In the genomic region with DNA sequence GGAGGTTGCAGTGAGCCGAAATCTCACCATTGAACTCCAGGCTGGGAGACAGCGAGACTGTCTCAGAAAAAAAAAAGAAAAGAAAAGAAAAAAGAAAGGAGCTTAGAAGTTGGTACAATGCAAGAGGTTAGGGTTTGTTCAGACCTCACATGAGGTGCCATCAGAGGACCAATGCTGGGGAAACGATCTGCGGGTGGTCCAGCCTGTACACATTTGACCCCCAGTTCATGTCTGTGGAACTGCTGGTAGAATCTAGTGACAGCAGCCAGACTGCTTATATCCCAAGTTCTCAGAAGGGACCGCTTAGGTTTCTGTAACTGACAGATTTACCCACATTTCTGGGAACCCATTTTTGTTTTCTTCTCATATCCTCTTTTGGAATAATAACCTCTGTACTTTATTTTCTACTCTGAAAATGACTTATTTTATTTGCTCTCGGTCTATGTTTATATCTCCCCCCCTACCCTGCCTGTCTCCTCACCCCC, we compare ENCODE assay signal across 10 cellular contexts. TPM values are rescaled to one million over a fixed set of nuclear protein-coding genes. Genes with fewer than 3 reads are reported as not detected.
DNase-seq lines count a peak whose midpoint lies in the region; ATAC-seq and TF ChIP-seq lines count a peak whose summit lies in the region.
"Had no signal": no experiment of that assay in that cellular context is flagged by ENCODE, and none has a peak within 500 bp of the region (broad histone marks: within the 10 kb centered on the region; RNA-seq: fewer than 3 reads in every experiment).

No MANE protein-coding gene starts in this region.

- H3K4me3 Mint-ChIP-seq in T-helper 2 cell treated with Interferon-gamma antibody and Interleukin-4, amounts not matched to agents 5 μg/mL and 100 μg/mL, for 36 hours = peak overlapping the region; percentile 96
- H3K4me3 Mint-ChIP-seq in activated CD8-positive, alpha-beta T cell treated with anti-CD3 and anti-CD28 coated beads, Interleukin-2, amount 10 ng/mL, durations not matched to agents 7 days and 5 days = peak overlapping the region; percentile 93
- H3K4me3 Mint-ChIP-seq in glutamatergic neuron (ENCODE audit: unreplicated experiment) = peak overlapping the region; percentile 97

- no peaks in the 10 kb centered on the region for H3K9me3 Mint-ChIP-seq in T-helper 2 cell treated with Interferon-gamma antibody and Interleukin-4, amounts not matched to agents 5 μg/mL and 100 μg/mL, for 36 hours
- no peaks in the 10 kb centered on the region for H3K9me3 Mint-ChIP-seq in activated CD8-positive, alpha-beta T cell treated with anti-CD3 and anti-CD28 coated beads, Interleukin-2, amount 10 ng/mL, durations not matched to agents 7 days and 5 days (ENCODE audit: insufficient read depth)
- H3K9me3 Mint-ChIP-seq in glutamatergic neuron (ENCODE audit: unreplicated experiment) = peaks cover 12% of the 10 kb centered on the region

- H3K4me3 ChIP-seq in subcutaneous abdominal adipose tissue (ENCODE audit: low read depth in 1 of 5, low read length in 5 of 5) = peak overlapping the region; percentile 68 to 94 (median 85)
- H3K4me3 ChIP-seq: mucosa of descending colon had no signal

- CTCF ChIA-PET in activated CD8-positive, alpha-beta T cell treated with anti-CD3 and anti-CD28 coated beads, Interleukin-2, amount 10 ng/mL, durations not matched to agents 7 days and 5 days (lab: Charles Lee) = interaction anchor here (0.7 to 15.7 kb wide), 7 partner anchors 9 to 234 kb away, joined by 3 to 686 read pairs (median 4); partner anchors contain the start of genes DHX16, MDC1 and TUBB

- no peak for DNase-seq in T-helper 2 cell treated with Interferon-gamma antibody and Interleukin-4, amounts not matched to agents 5 μg/mL and 100 μg/mL, for 36 hours (ENCODE audit: low spot score)
- DNase-seq in T-helper 2 cell = no peak
- DNase-seq in activated CD8-positive, alpha-beta T cell treated with anti-CD3 and anti-CD28 coated beads, Interleukin-2, amount 10 ng/mL, durations not matched to agents 7 days and 5 days = peak; percentile 51
- DNase-seq in glutamatergic neuron = no peak
- DNase-seq in amygdala (lab: John Stamatoyannopoulos, UW) = no peak
- DNase-seq in KG1 (lab: John Stamatoyannopoulos, UW) = no peak
- no peak for DNase-seq in NK-92 (lab: John Stamatoyannopoulos, UW; ENCODE audit: unreplicated experiment)

- peak overlapping the region; percentile 68 to 93 (median 81) for H3K9ac ChIP-seq in subcutaneous abdominal adipose tissue (ENCODE audit: low read length in 5 of 5)

- H3K9me3 ChIP-seq in subcutaneous abdominal adipose tissue (ENCODE audit: control insufficient read depth in 5 of 5, low read length in 5 of 5) = no peaks in the 10 kb centered on the region
- H3K9me3 ChIP-seq: mucosa of descending colon had no signal

- peak overlapping the region; percentile 88 for H3K27ac Mint-ChIP-seq in T-helper 2 cell treated with Interferon-gamma antibody and Interleukin-4, amounts not matched to agents 5 μg/mL and 100 μg/mL, for 36 hours
- H3K27ac Mint-ChIP-seq in activated CD8-positive, alpha-beta T cell treated with anti-CD3 and anti-CD28 coated beads, Interleukin-2, amount 10 ng/mL, durations not matched to agents 7 days and 5 days = peak overlapping the region; percentile 98
- H3K27ac Mint-ChIP-seq in glutamatergic neuron (ENCODE audit: unreplicated experiment) = peak overlapping the region; percentile 62

- no peaks in the 10 kb centered on the region for H3K27me3 Mint-ChIP-seq in T-helper 2 cell treated with Interferon-gamma antibody and Interleukin-4, amounts not matched to agents 5 μg/mL and 100 μg/mL, for 36 hours (ENCODE audit: low read depth)
- H3K27me3 Mint-ChIP-seq in activated CD8-positive, alpha-beta T cell treated with anti-CD3 and anti-CD28 coated beads, Interleukin-2, amount 10 ng/mL, durations not matched to agents 7 days and 5 days (ENCODE audit: low read depth) = no peaks in the 10 kb centered on the region
- peaks cover 24% of the 10 kb centered on the region for H3K27me3 Mint-ChIP-seq in glutamatergic neuron (ENCODE audit: unreplicated experiment)

- H3K27me3 ChIP-seq in subcutaneous abdominal adipose tissue (ENCODE audit: control insufficient read depth in 5 of 5, insufficient read depth in 4 of 5, low read length in 5 of 5) = peaks cover 0 to 5% (median 0%) of the 10 kb centered on the region in 5 donors

- peaks cover 17 to 76% (median 71%) of the 10 kb centered on the region in 5 donors for H3K4me1 ChIP-seq in subcutaneous abdominal adipose tissue (ENCODE audit: control insufficient read depth in 5 of 5, insufficient read depth in 5 of 5, low read length in 5 of 5)

- H3K36me3 Mint-ChIP-seq in T-helper 2 cell treated with Interferon-gamma antibody and Interleukin-4, amounts not matched to agents 5 μg/mL and 100 μg/mL, for 36 hours (ENCODE audit: low read depth) = peaks cover 81% of the 10 kb centered on the region
- peaks cover 93% of the 10 kb centered on the region for H3K36me3 Mint-ChIP-seq in activated CD8-positive, alpha-beta T cell treated with anti-CD3 and anti-CD28 coated beads, Interleukin-2, amount 10 ng/mL, durations not matched to agents 7 days and 5 days (ENCODE audit: low read depth)
- peaks cover 5% of the 10 kb centered on the region for H3K36me3 Mint-ChIP-seq in glutamatergic neuron (ENCODE audit: unreplicated experiment)

- no peak for TF ChIP-seq CTCF in glutamatergic neuron (IDR thresholded peaks at IDR 0.05; ENCODE audit: partially characterized antibody, unreplicated experiment)

- peak overlapping the region; percentile 100 for H3K27ac ChIP-seq in subcutaneous abdominal adipose tissue (ENCODE audit: low read depth, low read length)
- H3K27ac ChIP-seq: VCaP had no signal

- POLR2A ChIA-PET in activated CD8-positive, alpha-beta T cell treated with anti-CD3 and anti-CD28 coated beads, Interleukin-2, amount 10 ng/mL, durations not matched to agents 7 days and 5 days (lab: Charles Lee) = interaction anchor here (0.7 to 8.3 kb wide), 12 partner anchors 10 to 88 kb away, joined by 3 to 343 read pairs (median 8); partner anchors contain the start of genes DHX16, MDC1, MRPS18B and PPP1R10

- peaks cover 3 to 36% (median 26%) of the 10 kb centered on the region in 5 donors for H3K36me3 ChIP-seq in subcutaneous abdominal adipose tissue (ENCODE audit: control insufficient read depth in 5 of 5, insufficient read depth in 5 of 5, low read length in 5 of 5)

- H3K4me1 Mint-ChIP-seq in T-helper 2 cell treated with Interferon-gamma antibody and Interleukin-4, amounts not matched to agents 5 μg/mL and 100 μg/mL, for 36 hours (ENCODE audit: low read depth) = peaks cover 28% of the 10 kb centered on the region
- peaks cover 22% of the 10 kb centered on the region for H3K4me1 Mint-ChIP-seq in activated CD8-positive, alpha-beta T cell treated with anti-CD3 and anti-CD28 coated beads, Interleukin-2, amount 10 ng/mL, durations not matched to agents 7 days and 5 days (ENCODE audit: low read depth)
- peaks cover 35% of the 10 kb centered on the region for H3K4me1 Mint-ChIP-seq in glutamatergic neuron (ENCODE audit: low read depth, unreplicated experiment)

- ATAC-seq in activated CD8-positive, alpha-beta T cell treated with anti-CD3 and anti-CD28 coated beads, Interleukin-2, amount 10 ng/mL, durations not matched to agents 7 days and 5 days = no peak

RNA-seq across cellular contexts. Expression of gene PPP1R18, which starts 4.7 kb away (rescaled TPM):
- total RNA-seq in activated CD8-positive, alpha-beta T cell treated with anti-CD3 and anti-CD28 coated beads, Interleukin-2, amount 10 ng/mL, durations not matched to agents 7 days and 5 days = 100 to 1,000 TPM; 286 to 304 TPM
- total RNA-seq in glutamatergic neuron (ENCODE audit: unreplicated experiment) = 175 TPM

RNA-seq across cellular contexts. Expression of gene DHX16, which starts 8.9 kb away (rescaled TPM):
- total RNA-seq in activated CD8-positive, alpha-beta T cell treated with anti-CD3 and anti-CD28 coated beads, Interleukin-2, amount 10 ng/mL, durations not matched to agents 7 days and 5 days = 10 to 100 TPM; 38.5 to 41.0 TPM
- 26.9 TPM for total RNA-seq in glutamatergic neuron (ENCODE audit: unreplicated experiment)

RNA-seq across cellular contexts. Expression of gene NRM, which starts 9.0 kb away (rescaled TPM):
- total RNA-seq in activated CD8-positive, alpha-beta T cell treated with anti-CD3 and anti-CD28 coated beads, Interleukin-2, amount 10 ng/mL, durations not matched to agents 7 days and 5 days = 10 to 100 TPM; 41.7 to 44.6 TPM
- total RNA-seq in glutamatergic neuron (ENCODE audit: unreplicated experiment) = 52.2 TPM

RNA-seq across cellular contexts. Expression of gene C6orf136, which starts 34.8 kb away (rescaled TPM):
- 10 to 100 TPM; 31.6 to 40.1 TPM for total RNA-seq in activated CD8-positive, alpha-beta T cell treated with anti-CD3 and anti-CD28 coated beads, Interleukin-2, amount 10 ng/mL, durations not matched to agents 7 days and 5 days
- 13.7 TPM for total RNA-seq in glutamatergic neuron (ENCODE audit: unreplicated experiment)

RNA-seq across cellular contexts. Expression of gene MDC1, which starts 35.3 kb away (rescaled TPM):
- 10 to 100 TPM; 48.5 to 52.4 TPM for total RNA-seq in activated CD8-positive, alpha-beta T cell treated with anti-CD3 and anti-CD28 coated beads, Interleukin-2, amount 10 ng/mL, durations not matched to agents 7 days and 5 days
- total RNA-seq in glutamatergic neuron (ENCODE audit: unreplicated experiment) = 50.4 TPM
